ENCODE assay signal across 27 cellular contexts in genomic region chr7:25675789-25676474, GRCh38.
A peak's percentile ranks its signal among the peaks of the same experiment; 100 is the strongest.
DNase-seq lines count a peak whose midpoint lies in the region; ATAC-seq lines count a peak whose summit lies in the region.
"Had no signal": no experiment of that assay in that cellular context is flagged by ENCODE, and none has a peak within 500 bp of the region (broad histone marks: within the 10 kb centered on the region; RNA-seq: fewer than 3 reads in every experiment).

No MANE protein-coding gene starts in this region.

- no peaks in the 10 kb centered on the region for H3K27me3 ChIP-seq in right cardiac atrium (ENCODE audit: control insufficient read depth, insufficient read depth)
- H3K27me3 ChIP-seq: esophagus squamous epithelium, gastroesophageal sphincter, pancreas, sigmoid colon had no signal

- peak; percentile 74 for DNase-seq in Right ventricle myocardium inferior (ENCODE audit: missing footprints)
- DNase-seq in cardiac septum (ENCODE audit: low spot score), result no peak
- peak; percentile 65 for DNase-seq in NCI-H69 (lab: John Stamatoyannopoulos, UW)
- DNase-seq in right cardiac atrium, result peak; percentile 48 to 76 (median 71)
- DNase-seq in left lobe of liver (ENCODE audit: low spot score), result no peak
- no peak for DNase-seq in iPS-NIHi7 (ENCODE audit: extremely low spot score)
- DNase-seq: ACHN; activated CD4-positive, CD25-positive, alpha-beta regulatory T cell; activated CD8-positive, alpha-beta T cell treated with anti-CD3 and anti-CD28 coated beads for 36 hours; activated gamma-delta T cell; activated T-cell treated with anti-CD3 and anti-CD28 coated beads for 4 hours; effector memory CD8-positive, alpha-beta T cell; esophagus squamous epithelium; mesenchymal stem cell; naive B cell; NCI-H2107; NCI-H524; pancreas; sigmoid colon; stimulated activated CD8-positive, alpha-beta memory T cell treated with anti-CD3 and anti-CD28 coated beads, Interleukin-4, amount 100 ng/mL, for 48 hours; T1000 had no signal

- intact Hi-C loops in Right ventricle myocardium inferior (cut with DNase I) (loop anchor here (5.0 kb wide), 1 partner anchor 166 kb away; no protein-coding TSS in a partner anchor), cardiac septum (cut with DNase I) (no loop called here), right cardiac atrium (cut with DNase I) (loop anchor here in 3 of 4 donors (10.0 kb wide), 1 partner anchor 169 kb away; no protein-coding TSS in a partner anchor)

- ATAC-seq in Right ventricle myocardium inferior (peak; percentile 92), right cardiac atrium (peak; percentile 89 to 91), left lobe of liver (no peak), GM19452 (IDR thresholded peaks at IDR 0.05; ENCODE audit: unreplicated experiment) (no peak)
- no peak for ATAC-seq in activated T-helper 17 cell treated with anti-CD3 and anti-CD28 coated beads, Interleukin-2, amount 50 U/mL, for 72 hours (replicated peaks)
- ATAC-seq: activated CD8-positive, alpha-beta T cell treated with anti-CD3 and anti-CD28 coated beads for 36 hours; effector memory CD8-positive, alpha-beta T cell; gastroesophageal sphincter; pancreas had no signal

- H3K9me3 Mint-ChIP-seq in activated T-helper 17 cell treated with anti-CD3 and anti-CD28 coated beads, Interleukin-2, amount 50 U/mL, for 72 hours, result no peaks in the 10 kb centered on the region
- H3K9me3 Mint-ChIP-seq: activated CD8-positive, alpha-beta T cell treated with anti-CD3 and anti-CD28 coated beads for 36 hours had no signal

- H3K27me3 Mint-ChIP-seq in activated T-helper 17 cell treated with anti-CD3 and anti-CD28 coated beads, Interleukin-2, amount 50 U/mL, for 72 hours, result no peaks in the 10 kb centered on the region
- H3K27me3 Mint-ChIP-seq: activated CD8-positive, alpha-beta T cell treated with anti-CD3 and anti-CD28 coated beads for 36 hours; brain had no signal

- H3K4me3 Mint-ChIP-seq in activated T-helper 17 cell treated with anti-CD3 and anti-CD28 coated beads, Interleukin-2, amount 50 U/mL, for 72 hours, result no peak overlapping the region
- H3K4me3 Mint-ChIP-seq: activated CD8-positive, alpha-beta T cell treated with anti-CD3 and anti-CD28 coated beads for 36 hours; brain; CD14-positive monocyte; effector memory CD8-positive, alpha-beta T cell; naive B cell had no signal

- no peak overlapping the region for H3K27ac Mint-ChIP-seq in activated T-helper 17 cell treated with anti-CD3 and anti-CD28 coated beads, Interleukin-2, amount 50 U/mL, for 72 hours
- H3K27ac Mint-ChIP-seq: activated CD8-positive, alpha-beta T cell treated with anti-CD3 and anti-CD28 coated beads for 36 hours; CD14-positive monocyte; effector memory CD8-positive, alpha-beta T cell; naive B cell had no signal

- no peaks in the 10 kb centered on the region for H3K9me3 ChIP-seq in right cardiac atrium (ENCODE audit: control insufficient read depth, low read length)
- H3K9me3 ChIP-seq: esophagus squamous epithelium, gastroesophageal sphincter, pancreas, sigmoid colon had no signal

- WGBS in right cardiac atrium, result 71% methylated on average over 4 of the region's 4 CpGs

- no peak overlapping the region for H3K4me3 ChIP-seq in right cardiac atrium (ENCODE audit: low read length)
- H3K4me3 ChIP-seq: esophagus squamous epithelium, gastroesophageal sphincter, pancreas, sigmoid colon had no signal

- no peak overlapping the region for H3K27ac ChIP-seq in right cardiac atrium (ENCODE audit: low read length)
- H3K27ac ChIP-seq: esophagus squamous epithelium, gastroesophageal sphincter, KMS-11, pancreas, sigmoid colon had no signal

- no peaks in the 10 kb centered on the region for H3K4me1 Mint-ChIP-seq in activated T-helper 17 cell treated with anti-CD3 and anti-CD28 coated beads, Interleukin-2, amount 50 U/mL, for 72 hours
- H3K4me1 Mint-ChIP-seq: CD14-positive monocyte had no signal

- H3K4me1 ChIP-seq in right cardiac atrium (ENCODE audit: control insufficient read depth, insufficient read depth, low read length), result no peaks in the 10 kb centered on the region
- H3K4me1 ChIP-seq: pancreas had no signal

- no peaks in the 10 kb centered on the region for H3K36me3 Mint-ChIP-seq in activated T-helper 17 cell treated with anti-CD3 and anti-CD28 coated beads, Interleukin-2, amount 50 U/mL, for 72 hours (ENCODE audit: low read depth)
- H3K36me3 Mint-ChIP-seq: brain, CD14-positive monocyte, naive B cell had no signal

Comparison
In these comparisons a context has a peak if more than half of its experiments do, and no peak if none do; other contexts are left out.
1. DNase-seq: peak in Right ventricle myocardium inferior (single experiment), NCI-H69 (single experiment) and right cardiac atrium (3 of 3); none in cardiac septum (single experiment), left lobe of liver (single experiment) and iPS-NIHi7 (single experiment).
2. ATAC-seq: peak in Right ventricle myocardium inferior (single experiment) and right cardiac atrium (2 of 2); none in left lobe of liver (single experiment), activated T-helper 17 cell treated with anti-CD3 and anti-CD28 coated beads, Interleukin-2, amount 50 U/mL, for 72 hours (single experiment) and GM19452 (single experiment).